In genomic region chr5:141374627-141375026, GRCh38 we compare ENCODE assay signal across 23 cellular contexts. TPM values are rescaled to one million over a fixed set of nuclear protein-coding genes. Genes with fewer than 3 reads are reported as not detected.
DNase-seq lines count a peak whose midpoint lies in the region; ATAC-seq, FAIRE-seq and TF ChIP-seq lines count a peak whose summit lies in the region.
"Had no signal": no experiment of that assay in that cellular context is flagged by ENCODE, and none has a peak within 500 bp of the region (broad histone marks: within the 10 kb centered on the region; RNA-seq: fewer than 3 reads in every experiment).

No MANE protein-coding gene starts in this region.

- intact Hi-C loops in heart right ventricle (cut with DNase I) (no loop called here), left cardiac atrium (cut with DNase I) (no loop called here), left ventricle myocardium inferior (cut with micrococcal nuclease) (no loop called here), ovary (cut with DNase I) (no loop called here)

- H3K27ac ChIP-seq in heart right ventricle (no peak overlapping the region), left ventricle myocardium inferior (replicated peaks) (no peak overlapping the region), ovary (no peak overlapping the region)
- H3K27ac ChIP-seq: BLaER1, KMS-11, SJCRH30 had no signal

- H3K36me3 ChIP-seq in heart right ventricle (peaks cover 0 to 43% (median 0%) of the 10 kb centered on the region in 9 donors), left ventricle myocardium inferior (peaks cover 43% of the 10 kb centered on the region), ovary (no peaks in the 10 kb centered on the region)

- no peak for FAIRE-seq in GM12892 (lab: Jason Lieb, UNC)
- FAIRE-seq: H54 had no signal

- no peak for TF ChIP-seq POLR2A in ovary (IDR thresholded peaks at IDR 0.05)
- TF ChIP-seq POLR2A in GM12892 (IDR thresholded peaks at IDR 0.05; ENCODE audit: low read depth, low read length) = no peak

- H3K4me3 ChIP-seq in heart right ventricle (peak overlapping the region in 1 of 10 donors; percentile 25), left ventricle myocardium inferior (peak overlapping the region; percentile 52), ovary (peak overlapping the region; percentile 23)
- H3K4me3 ChIP-seq: BLaER1, SJCRH30 had no signal

- no peak for TF ChIP-seq CTCF in heart right ventricle (IDR thresholded peaks at IDR 0.05)
- TF ChIP-seq CTCF in left ventricle myocardium inferior (IDR thresholded peaks at IDR 0.05; ENCODE audit: borderline replicate concordance) = no peak
- TF ChIP-seq CTCF in ovary (IDR thresholded peaks at IDR 0.05) = no peak

- DNase-seq in heart right ventricle = no peak
- no peak for DNase-seq in left cardiac atrium
- no peak for DNase-seq in left ventricle myocardium inferior
- no peak for DNase-seq in ovary
- no peak for DNase-seq in GM12892 (ENCODE audit: insufficient read length)
- DNase-seq: Calu3; CD8-positive, alpha-beta T cell; GF-D8; MV-4-11; NCI-H1417; NCI-H187 treated with DMSO at 0.1 percent for 48 hours; NCI-H2227 treated with DMSO at 0.1 percent for 48 hours; NCI-H510A treated with DMSO at 0.1 percent for 48 hours; NCI-H774; PC-3; RPMI8226; SJCRH30 had no signal

- H3K4me1 ChIP-seq in heart right ventricle = peaks cover 0 to 37% (median 0%) of the 10 kb centered on the region in 9 donors
- peaks cover 50% of the 10 kb centered on the region for H3K4me1 ChIP-seq in left ventricle myocardium inferior
- H3K4me1 ChIP-seq in ovary (ENCODE audit: insufficient read depth) = no peaks in the 10 kb centered on the region
- H3K4me1 ChIP-seq: BLaER1, SJCRH30 had no signal

- peaks cover 0 to 50% (median 0%) of the 10 kb centered on the region in 7 donors for H3K27me3 ChIP-seq in heart right ventricle
- H3K27me3 ChIP-seq in left ventricle myocardium inferior (ENCODE audit: low read depth) = no peaks in the 10 kb centered on the region
- H3K27me3 ChIP-seq in ovary = no peaks in the 10 kb centered on the region
- H3K27me3 ChIP-seq: BLaER1, SJCRH30 had no signal

- WGBS in heart right ventricle, 2 donors = 50 to 52% methylated on average over 14 of the region's 14 CpGs
- 55 to 66% (median 58%) methylated on average over 14 of the region's 14 CpGs for WGBS in ovary, 3 donors

- ATAC-seq in heart right ventricle = peak in 6 of 8 donors; percentile 18 to 70 (median 36)
- ATAC-seq in left cardiac atrium = no peak
- no peak for ATAC-seq in GM18868 (IDR thresholded peaks at IDR 0.05; ENCODE audit: unreplicated experiment)
- ATAC-seq in GM19395 (IDR thresholded peaks at IDR 0.05; ENCODE audit: unreplicated experiment) = no peak
- no peak for ATAC-seq in HG03521 (IDR thresholded peaks at IDR 0.05; ENCODE audit: unreplicated experiment)
- ATAC-seq: CD8-positive, alpha-beta T cell; PC-3 had no signal

- no peak for TF ChIP-seq EP300 in ovary (IDR thresholded peaks at IDR 0.05)

- H3K9me3 ChIP-seq in heart right ventricle (peaks cover 0 to 99% (median 58%) of the 10 kb centered on the region in 11 donors), left ventricle myocardium inferior (replicated peaks) (peaks cover 98% of the 10 kb centered on the region), ovary (peaks cover 5 to 51% of the 10 kb centered on the region in 2 donors)

RNA-seq across cellular contexts. Expression of gene PCDHGA6, which starts 0.9 kb away (rescaled TPM):
- 10 to 100 TPM in 1 of 10 donors, 1 to 10 TPM in 9; 5.4 to 10.6 (median 8.1) TPM for total RNA-seq in heart right ventricle
- 1 to 10 TPM; 1.2 to 9.4 TPM for polyA plus RNA-seq in heart right ventricle
- total RNA-seq in left cardiac atrium = 1 to 10 TPM; 3.7 to 4.4 TPM
- 5.6 TPM for total RNA-seq in left ventricle myocardium inferior
- total RNA-seq in ovary = 10 to 100 TPM in 3 of 7 donors, 1 to 10 TPM in 4; 6.7 to 14.5 (median 8.7) TPM
- polyA plus RNA-seq in ovary = 1 to 10 TPM; 3.6 to 4.2 TPM
- polyA plus RNA-seq in GM12892 (2012; ENCODE audit: missing spikeins) = 0.42 TPM

RNA-seq across cellular contexts. Expression of gene PCDHGB3, which starts 4.6 kb away (rescaled TPM):
- total RNA-seq in heart right ventricle = 10 to 100 TPM in 3 of 10 donors, 1 to 10 TPM in 7; 7.0 to 14.0 (median 9.3) TPM
- polyA plus RNA-seq in heart right ventricle = 1 to 10 TPM in 1 of 2 donors, under 1 TPM in 1; 0.39 to 5.1 TPM
- total RNA-seq in left cardiac atrium = 1 to 10 TPM; 3.9 to 4.6 TPM
- 6.3 TPM for total RNA-seq in left ventricle myocardium inferior
- total RNA-seq in ovary = 1 to 10 TPM; 4.1 to 8.6 (median 5.6) TPM
- polyA plus RNA-seq in ovary = 1 to 10 TPM; 1.1 to 2.1 TPM
- polyA plus RNA-seq in GM12892 (2012; ENCODE audit: missing spikeins) = 0.83 TPM

RNA-seq across cellular contexts. Expression of gene PCDHGA7, which starts 7.9 kb away (rescaled TPM):
- total RNA-seq in heart right ventricle (10 to 100 TPM in 1 of 10 donors, 1 to 10 TPM in 9; 5.9 to 11.5 (median 8.1) TPM), left cardiac atrium (1 to 10 TPM; 3.2 to 3.5 TPM), left ventricle myocardium inferior (5.8 TPM), ovary (1 to 10 TPM; 4.2 to 8.6 (median 5.8) TPM)
- polyA plus RNA-seq in heart right ventricle (1 to 10 TPM in 1 of 2 donors, under 1 TPM in 1; 0.54 to 6.4 TPM), ovary (1 to 10 TPM; 1.3 to 2.3 TPM)
- 0.36 TPM for polyA plus RNA-seq in GM12892 (2012; ENCODE audit: missing spikeins)

RNA-seq across cellular contexts. Expression of gene PCDHGA5, which starts 10.7 kb away (rescaled TPM):
- 1 to 10 TPM; 5.5 to 9.7 (median 7.1) TPM for total RNA-seq in heart right ventricle
- polyA plus RNA-seq in heart right ventricle = 1 to 10 TPM in 1 of 2 donors, under 1 TPM in 1; 0.59 to 5.3 TPM
- 1 to 10 TPM; 3.5 to 4.3 TPM for total RNA-seq in left cardiac atrium
- 4.9 TPM for total RNA-seq in left ventricle myocardium inferior
- total RNA-seq in ovary = 1 to 10 TPM; 4.5 to 9.5 (median 6.4) TPM
- 1 to 10 TPM; 1.7 to 3.2 TPM for polyA plus RNA-seq in ovary
- 0.17 TPM for polyA plus RNA-seq in GM12892 (2012; ENCODE audit: missing spikeins)
- total RNA-seq: CD8-positive, alpha-beta T cell had no signal

RNA-seq across cellular contexts. Expression of gene PCDHGB4, which starts 12.9 kb away (rescaled TPM):
- total RNA-seq in heart right ventricle (10 to 100 TPM in 1 of 10 donors, 1 to 10 TPM in 9; 5.1 to 10.9 (median 7.3) TPM), left cardiac atrium (1 to 10 TPM; 4.4 to 4.5 TPM), left ventricle myocardium inferior (4.2 TPM), ovary (10 to 100 TPM in 1 of 7 donors, 1 to 10 TPM in 6; 6.0 to 12.0 (median 8.8) TPM)
- polyA plus RNA-seq in heart right ventricle (1 to 10 TPM in 1 of 2 donors, under 1 TPM in 1; 0.96 to 3.3 TPM), ovary (1 to 10 TPM; 2.1 to 3.1 TPM)
- polyA plus RNA-seq in GM12892 (2012; ENCODE audit: missing spikeins) = 1.3 TPM
- total RNA-seq: CD8-positive, alpha-beta T cell had no signal

Comparison
In these comparisons a context has a peak if more than half of its experiments do, and no peak if none do; other contexts are left out.
1. ATAC-seq: peak in heart right ventricle (6 of 8); none in left cardiac atrium (0 of 2), GM18868 (single experiment), GM19395 (single experiment) and HG03521 (single experiment).